Comparison of ENCODE assay signal across 8 cellular contexts in genomic region chr3:152302521-152303021, GRCh38. TPM values are rescaled to one million over a fixed set of nuclear protein-coding genes. Genes with fewer than 3 reads are reported as not detected.
DNase-seq lines count a peak whose midpoint lies in the region; ATAC-seq and TF ChIP-seq lines count a peak whose summit lies in the region.

No MANE protein-coding gene starts in this region.

- DNase-seq in activated T-cell treated with anti-CD3 and anti-CD28 coated beads, Interleukin-2, amount 50 U/mL, for 24 hours: no peak
- no peak for DNase-seq in activated T-cell treated with anti-CD3 and anti-CD28 coated beads, Interleukin-2, amount 50 U/mL, for 1 hour
- no peak for DNase-seq in OCI-LY7 (ENCODE audit: low spot score)
- DNase-seq in esophagus squamous epithelium (lab: John Stamatoyannopoulos, UW): no peak
- no peak for DNase-seq in progenitor cell of endocrine pancreas (ENCODE audit: low spot score, unreplicated experiment)
- no peak for DNase-seq in NCI-H1436 (lab: John Stamatoyannopoulos, UW)
- DNase-seq in GM10248 (ENCODE audit: extremely low spot score): no peak

- intact Hi-C loops in OCI-LY7 (cut with micrococcal nuclease; ENCODE audit: unreplicated experiment) (no loop called here), esophagus squamous epithelium (cut with DNase I) (no loop called here)

- no peaks in the 10 kb centered on the region for H3K9me3 Mint-ChIP-seq in activated T-cell treated with anti-CD3 and anti-CD28 coated beads, Interleukin-2, amount 50 U/mL, for 24 hours
- no peaks in the 10 kb centered on the region for H3K9me3 Mint-ChIP-seq in progenitor cell of endocrine pancreas (ENCODE audit: low read depth)

- H3K79me2 ChIP-seq in OCI-LY7 (ENCODE audit: insufficient read depth, low read depth, low read length): peaks cover 99% of the 10 kb centered on the region

- H3K4me1 ChIP-seq in OCI-LY7 (ENCODE audit: insufficient read depth, low read length, poor library complexity, severe bottlenecking): peaks cover 47% of the 10 kb centered on the region
- peaks cover 20 to 100% (median 40%) of the 10 kb centered on the region in 3 donors for H3K4me1 ChIP-seq in esophagus squamous epithelium

- POLR2A ChIA-PET in OCI-LY7 (lab: Charles Lee): interaction anchor here (0.6 to 1.5 kb wide), 8 partner anchors 12 to 87 kb away, joined by 3 to 10 read pairs (median 4); no protein-coding TSS in a partner anchor
- POLR2A ChIA-PET in GM10248 (lab: Yijun Ruan, JAX): no interaction called here

- peak overlapping the region; percentile 96 for H3K27ac Mint-ChIP-seq in activated T-cell treated with anti-CD3 and anti-CD28 coated beads, Interleukin-2, amount 50 U/mL, for 24 hours
- H3K27ac Mint-ChIP-seq in progenitor cell of endocrine pancreas: peak overlapping the region; percentile 27

- TF ChIP-seq CTCF in OCI-LY7 (conservative IDR thresholded peaks at IDR 0.05; ENCODE audit: low read length) (no peak), esophagus squamous epithelium (IDR thresholded peaks at IDR 0.05) (no peak), progenitor cell of endocrine pancreas (IDR thresholded peaks at IDR 0.05; ENCODE audit: unreplicated experiment) (no peak), GM10248 (IDR thresholded peaks at IDR 0.05; ENCODE audit: control extremely low read depth, extremely low read depth, low read depth, missing control alignments) (no peak)

- peak overlapping the region; percentile 41 for H3K4me3 Mint-ChIP-seq in activated T-cell treated with anti-CD3 and anti-CD28 coated beads, Interleukin-2, amount 50 U/mL, for 24 hours
- H3K4me3 Mint-ChIP-seq in progenitor cell of endocrine pancreas (ENCODE audit: low read depth): no peak overlapping the region

- no TSS peak for BruUV-seq in OCI-LY7 (replicated peaks; lab: Mats Ljungman, UMichigan)

- H3K4me1 Mint-ChIP-seq in activated T-cell treated with anti-CD3 and anti-CD28 coated beads, Interleukin-2, amount 50 U/mL, for 24 hours (ENCODE audit: low read depth): peaks cover 86% of the 10 kb centered on the region
- H3K4me1 Mint-ChIP-seq in progenitor cell of endocrine pancreas (ENCODE audit: low read depth): peaks cover 38% of the 10 kb centered on the region

- peaks cover 74% of the 10 kb centered on the region for H3K36me3 ChIP-seq in OCI-LY7 (ENCODE audit: insufficient read depth, low read length)
- H3K36me3 ChIP-seq in esophagus squamous epithelium: peaks cover 0 to 13% (median 0%) of the 10 kb centered on the region in 3 donors

- peaks cover 81% of the 10 kb centered on the region for H3K36me3 Mint-ChIP-seq in activated T-cell treated with anti-CD3 and anti-CD28 coated beads, Interleukin-2, amount 50 U/mL, for 24 hours (ENCODE audit: low read depth)
- H3K36me3 Mint-ChIP-seq in progenitor cell of endocrine pancreas (ENCODE audit: insufficient read depth): peaks cover 9% of the 10 kb centered on the region

- 16 to 19% methylated on average over 4 of the region's 4 CpGs for WGBS in esophagus squamous epithelium, 2 donors

- no peaks in the 10 kb centered on the region for H3K27me3 Mint-ChIP-seq in activated T-cell treated with anti-CD3 and anti-CD28 coated beads, Interleukin-2, amount 50 U/mL, for 24 hours
- H3K27me3 Mint-ChIP-seq in progenitor cell of endocrine pancreas: no peaks in the 10 kb centered on the region

- no peak overlapping the region for H2AFZ ChIP-seq in OCI-LY7 (ENCODE audit: low read length)

- H4K20me1 ChIP-seq in OCI-LY7 (ENCODE audit: insufficient read depth, low read length): peaks cover 49% of the 10 kb centered on the region

- H3K9me3 ChIP-seq in OCI-LY7 (ENCODE audit: low read length) (no peaks in the 10 kb centered on the region), esophagus squamous epithelium (no peaks in the 10 kb centered on the region)

- H3K4me2 ChIP-seq in OCI-LY7 (ENCODE audit: low read length): peak overlapping the region; percentile 34; the same call in 1 of the 2 replicates

- ATAC-seq in HG02938 (IDR thresholded peaks at IDR 0.05; ENCODE audit: unreplicated experiment): peak; percentile 68

- no peaks in the 10 kb centered on the region for H3K27me3 ChIP-seq in esophagus squamous epithelium

- no peak for TF ChIP-seq POLR2A in esophagus squamous epithelium (IDR thresholded peaks at IDR 0.05)

- H3K4me3 ChIP-seq in OCI-LY7 (ENCODE audit: low read depth, low read length, poor library complexity, severe bottlenecking) (no peak overlapping the region), esophagus squamous epithelium (peak overlapping the region in 3 of 4 donors; percentile 3 to 58 (median 39))

- H3K27ac ChIP-seq in OCI-LY7 (ENCODE audit: low read depth, low read length, poor library complexity, severe bottlenecking) (no peak overlapping the region), esophagus squamous epithelium (peak overlapping the region in 3 of 4 donors; percentile 38 to 87 (median 85))

- no peaks in the 10 kb centered on the region for H3K9me2 ChIP-seq in OCI-LY7 (ENCODE audit: insufficient read depth, low read length)

- CTCF ChIA-PET in OCI-LY7 (lab: Charles Lee; ENCODE audit: unreplicated experiment) (interaction anchor here (0.7 kb wide), 1 partner anchor 119 kb away, joined by 3 read pairs; no protein-coding TSS in a partner anchor), GM10248 (lab: Yijun Ruan, JAX) (interaction anchor here (1.0 to 1.6 kb wide), 3 partner anchors 11 to 18 kb away, joined by 3 read pairs; no protein-coding TSS in a partner anchor)

RNA-seq across cellular contexts. Expression of gene MBNL1, which starts 33.8 kb away (rescaled TPM):
- 125 and 163 TPM in 2 replicates for total RNA-seq in OCI-LY7 (2014; rRNA removed; shearing (Covaris generic))
- total RNA-seq in OCI-LY7 (2022) (174 and 184 TPM in 2 replicates), esophagus squamous epithelium (100 to 1,000 TPM in 3 of 4 donors, 10 to 100 TPM in 1; 94.0 to 318 (median 161) TPM), progenitor cell of endocrine pancreas (29.4 and 38.1 TPM in 2 replicates)
